In the genomic region with DNA sequence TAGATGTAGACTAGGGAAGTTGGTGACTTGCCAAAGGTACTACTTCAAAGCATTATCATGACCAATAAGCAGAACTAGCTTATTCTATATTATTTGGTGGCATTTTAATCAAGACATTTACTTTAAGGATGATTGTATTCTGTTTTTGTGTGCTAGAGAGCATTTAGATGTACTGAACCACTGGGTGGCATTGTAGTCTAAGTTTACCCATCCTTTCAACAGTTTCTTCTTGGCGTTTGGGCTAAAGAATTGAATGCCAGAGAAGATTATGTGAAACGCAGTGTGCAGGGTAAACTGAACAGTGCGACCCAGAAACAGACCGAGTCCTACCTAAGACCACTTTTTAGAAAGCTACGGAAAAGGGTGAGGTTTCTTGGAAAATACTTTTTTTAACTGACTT, we compare ENCODE assay signal across 9 cellular contexts. TPM values are rescaled to one million over a fixed set of nuclear protein-coding genes. Genes with fewer than 3 reads are reported as not detected.
DNase-seq lines count a peak whose midpoint lies in the region; ATAC-seq and TF ChIP-seq lines count a peak whose summit lies in the region.
"Had no signal": no experiment of that assay in that cellular context is flagged by ENCODE, and none has a peak within 500 bp of the region (broad histone marks: within the 10 kb centered on the region; RNA-seq: fewer than 3 reads in every experiment).

No MANE protein-coding gene starts in this region.

- no peaks in the 10 kb centered on the region for H3K79me2 ChIP-seq in OCI-LY3 (ENCODE audit: low read length)

- no peak overlapping the region for H2AFZ ChIP-seq in OCI-LY3 (ENCODE audit: low read depth, low read length)

- H3K27ac ChIP-seq in OCI-LY3 (ENCODE audit: low read length) (no peak overlapping the region), adrenal gland (no peak overlapping the region), testis (no peak overlapping the region)

- H3K4me2 ChIP-seq in OCI-LY3 (ENCODE audit: low read length): no peak overlapping the region

- H3K27me3 ChIP-seq in OCI-LY3 (ENCODE audit: low read depth, low read length) (no peaks in the 10 kb centered on the region), adrenal gland (no peaks in the 10 kb centered on the region), testis (no peaks in the 10 kb centered on the region)

- no peaks in the 10 kb centered on the region for H4K20me1 ChIP-seq in OCI-LY3 (ENCODE audit: insufficient read depth, low read length)

- no peaks in the 10 kb centered on the region for H3K9me3 ChIP-seq in OCI-LY3 (ENCODE audit: insufficient read depth, low read length)
- no peaks in the 10 kb centered on the region for H3K9me3 ChIP-seq in adrenal gland (replicated peaks in 1 of 3)
- H3K9me3 ChIP-seq in testis: no peaks in the 10 kb centered on the region

- H3K4me1 ChIP-seq in OCI-LY3 (ENCODE audit: low read length): no peaks in the 10 kb centered on the region
- no peaks in the 10 kb centered on the region for H3K4me1 ChIP-seq in adrenal gland (replicated peaks in 1 of 2)
- no peaks in the 10 kb centered on the region for H3K4me1 ChIP-seq in testis

- intact Hi-C loops in adrenal gland (cut with DNase I): no loop called here
- intact Hi-C loops in testis (cut with DNase I; ENCODE audit: low total_unique reads): no loop called here

- WGBS in adrenal gland, 4 donors: 63 to 72% (median 68%) methylated on average over 5 of the region's 5 CpGs
- WGBS in testis, 2 donors: 45 to 46% methylated on average over 5 of the region's 5 CpGs

- H3K36me3 ChIP-seq in OCI-LY3 (replicated peaks; ENCODE audit: low read depth, low read length): no peaks in the 10 kb centered on the region
- H3K36me3 ChIP-seq in adrenal gland (replicated peaks in 1 of 2): peaks cover 0 to 40% of the 10 kb centered on the region in 2 donors
- no peaks in the 10 kb centered on the region for H3K36me3 ChIP-seq in testis (ENCODE audit: low read depth, missing control alignments)

- no peak for TF ChIP-seq POLR2A in adrenal gland (IDR thresholded peaks at IDR 0.05)
- TF ChIP-seq POLR2A in testis (IDR thresholded peaks at IDR 0.05): no peak

- H3K9ac ChIP-seq in OCI-LY3 (ENCODE audit: low read length): no peak overlapping the region

- DNase-seq in fibroblast of pulmonary artery (ENCODE audit: low read depth) (peak; percentile 74), renal cortical epithelial cell (ENCODE audit: low read depth) (peak; percentile 40), adrenal gland (no peak), NCI-H2107 (lab: John Stamatoyannopoulos, UW) (no peak), testis (no peak)
- DNase-seq: activated CD4-positive, alpha-beta T cell treated with anti-CD3 and anti-CD28 coated beads, Interleukin-2, amount 50 U/mL, for 1 hour had no signal

- H3K4me3 ChIP-seq in OCI-LY3 (ENCODE audit: low read length) (no peak overlapping the region), fibroblast of pulmonary artery (replicated peaks; ENCODE audit: low read depth, low read length) (no peak overlapping the region), adrenal gland (no peak overlapping the region), testis (no peak overlapping the region)

- TF ChIP-seq CTCF in GM12874 (IDR thresholded peaks at IDR 0.05; ENCODE audit: insufficient read depth, low read depth, low read length) (0 out of 2 replicates have a peak, but pooled peaks have one; percentile 8), OCI-LY3 (IDR thresholded peaks at IDR 0.05; ENCODE audit: low read depth, low read length) (peak; percentile 34; the same call in 1 of the 2 replicates), fibroblast of pulmonary artery (IDR thresholded peaks at IDR 0.05; ENCODE audit: low read length, missing control alignments) (peak; percentile 50), adrenal gland (IDR thresholded peaks at IDR 0.05) (peak in 1 of 6 experiments; percentile 25), testis (IDR thresholded peaks at IDR 0.05) (no peak)

- ATAC-seq in GM18870 (IDR thresholded peaks at IDR 0.05; ENCODE audit: unreplicated experiment): no peak

RNA-seq across cellular contexts. Expression of a gene that starts 26.8 kb away (rescaled TPM):
- total RNA-seq in renal cortical epithelial cell: 41.0 and 52.1 TPM in 2 replicates
- 10 to 100 TPM; 13.9 to 36.7 (median 18.9) TPM for total RNA-seq in adrenal gland
- 10 to 100 TPM in 2 of 3 donors, 1 to 10 TPM in 1; 4.9 to 33.9 (median 10.5) TPM for polyA plus RNA-seq in adrenal gland
- 10 to 100 TPM; 26.9 to 30.6 TPM for total RNA-seq in testis
- polyA plus RNA-seq in testis (ENCODE audit: insufficient read depth, low read depth, low replicate concordance): 20.6 TPM

Comparison
In these comparisons a context has a peak if more than half of its experiments do, and no peak if none do; other contexts are left out.
1. CTCF ChIP-seq: peak in GM12874 (single experiment), OCI-LY3 (single experiment) and fibroblast of pulmonary artery (single experiment); none in testis (0 of 3).
2. DNase-seq: peak in fibroblast of pulmonary artery (single experiment) and renal cortical epithelial cell (single experiment); none in adrenal gland (0 of 7), NCI-H2107 (single experiment) and testis (single experiment).